In the genomic region with DNA sequence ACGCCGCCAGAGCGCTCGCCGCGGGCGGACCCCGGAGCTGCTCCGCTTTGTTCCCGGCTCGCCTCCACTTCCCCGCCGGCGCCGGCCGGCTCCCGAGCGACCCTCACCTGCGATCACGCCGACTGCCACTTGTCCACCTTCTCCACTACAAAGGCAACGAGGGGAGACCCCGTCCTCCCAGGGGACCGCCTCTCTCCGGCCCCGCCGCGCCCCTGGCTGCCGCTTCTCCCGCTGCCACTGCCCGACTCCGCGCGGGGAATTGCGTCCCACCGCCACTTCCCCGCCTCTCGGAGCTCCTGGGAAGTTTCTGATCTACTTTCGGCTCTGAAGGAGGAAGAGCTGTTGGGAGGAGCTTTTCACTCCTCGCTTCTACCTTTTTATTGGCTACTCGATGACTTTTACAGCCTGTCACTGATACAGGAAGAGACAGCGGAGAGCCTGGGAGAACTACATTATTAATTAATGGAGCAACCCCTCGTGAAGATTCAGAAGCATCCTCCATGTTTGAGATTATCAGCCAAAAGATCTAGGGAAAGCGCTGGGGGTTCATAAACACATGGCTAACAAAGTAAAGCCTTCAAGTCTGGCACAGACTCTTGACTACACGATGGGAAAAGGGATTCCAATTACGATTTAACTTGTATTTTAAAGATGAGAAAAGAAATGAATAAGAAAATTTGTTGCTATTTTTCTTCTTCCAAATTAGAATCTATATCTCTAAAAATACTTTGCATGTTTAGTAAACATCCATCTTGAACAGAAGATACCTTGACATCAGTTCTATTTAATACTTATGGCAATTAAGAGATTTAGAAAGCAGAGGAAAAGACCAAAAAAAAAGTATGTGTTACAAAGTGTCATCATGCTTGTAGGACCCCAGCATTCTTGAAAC, we compare ENCODE assay signal across 7 cellular contexts. TPM values are rescaled to one million over a fixed set of nuclear protein-coding genes. Genes with fewer than 3 reads are reported as not detected.
A peak's percentile ranks its signal among the peaks of the same experiment; 100 is the strongest.
DNase-seq lines count a peak whose midpoint lies in the region; ATAC-seq, FAIRE-seq and TF ChIP-seq lines count a peak whose summit lies in the region.

A gene with protein sequence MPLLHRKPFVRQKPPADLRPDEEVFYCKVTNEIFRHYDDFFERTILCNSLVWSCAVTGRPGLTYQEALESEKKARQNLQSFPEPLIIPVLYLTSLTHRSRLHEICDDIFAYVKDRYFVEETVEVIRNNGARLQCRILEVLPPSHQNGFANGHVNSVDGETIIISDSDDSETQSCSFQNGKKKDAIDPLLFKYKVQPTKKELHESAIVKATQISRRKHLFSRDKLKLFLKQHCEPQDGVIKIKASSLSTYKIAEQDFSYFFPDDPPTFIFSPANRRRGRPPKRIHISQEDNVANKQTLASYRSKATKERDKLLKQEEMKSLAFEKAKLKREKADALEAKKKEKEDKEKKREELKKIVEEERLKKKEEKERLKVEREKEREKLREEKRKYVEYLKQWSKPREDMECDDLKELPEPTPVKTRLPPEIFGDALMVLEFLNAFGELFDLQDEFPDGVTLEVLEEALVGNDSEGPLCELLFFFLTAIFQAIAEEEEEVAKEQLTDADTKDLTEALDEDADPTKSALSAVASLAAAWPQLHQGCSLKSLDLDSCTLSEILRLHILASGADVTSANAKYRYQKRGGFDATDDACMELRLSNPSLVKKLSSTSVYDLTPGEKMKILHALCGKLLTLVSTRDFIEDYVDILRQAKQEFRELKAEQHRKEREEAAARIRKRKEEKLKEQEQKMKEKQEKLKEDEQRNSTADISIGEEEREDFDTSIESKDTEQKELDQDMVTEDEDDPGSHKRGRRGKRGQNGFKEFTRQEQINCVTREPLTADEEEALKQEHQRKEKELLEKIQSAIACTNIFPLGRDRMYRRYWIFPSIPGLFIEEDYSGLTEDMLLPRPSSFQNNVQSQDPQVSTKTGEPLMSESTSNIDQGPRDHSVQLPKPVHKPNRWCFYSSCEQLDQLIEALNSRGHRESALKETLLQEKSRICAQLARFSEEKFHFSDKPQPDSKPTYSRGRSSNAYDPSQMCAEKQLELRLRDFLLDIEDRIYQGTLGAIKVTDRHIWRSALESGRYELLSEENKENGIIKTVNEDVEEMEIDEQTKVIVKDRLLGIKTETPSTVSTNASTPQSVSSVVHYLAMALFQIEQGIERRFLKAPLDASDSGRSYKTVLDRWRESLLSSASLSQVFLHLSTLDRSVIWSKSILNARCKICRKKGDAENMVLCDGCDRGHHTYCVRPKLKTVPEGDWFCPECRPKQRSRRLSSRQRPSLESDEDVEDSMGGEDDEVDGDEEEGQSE (N-terminal part only) (minus strand): TSS at position 330 of the 892 bp plus-strand sequence. CDS start 756 bp downstream, outside the sequence.

- intact Hi-C loops in GM12878 (cut with micrococcal nuclease; ENCODE audit: unreplicated experiment): loop anchor here (10.0 kb wide), 1 partner anchor 540 kb away; no protein-coding TSS in a partner anchor

- DNase-seq in NCI-H187 (lab: John Stamatoyannopoulos, UW) (peak; percentile 63 to 68), T-helper 17 cell (peak; percentile 9 to 33 (median 20)), GM12878 (ENCODE audit: low read depth, low spot score) (peak; percentile 41), hippocampal formation (lab: John Stamatoyannopoulos, UW) (peak; percentile 38 to 53), renal cortical epithelial cell (ENCODE audit: low read depth) (peak; percentile 91)

- no peaks in the 10 kb centered on the region; the same call in 1 of the 2 replicates for H3K4me1 ChIP-seq in GM12878 (ENCODE audit: control insufficient read depth, insufficient read depth, low read length)

- H3K4me3 Mint-ChIP-seq in T-helper 17 cell: peak within 1 kb of the TSS; percentile 100

- H3K9me3 ChIP-seq in T-helper 17 cell (ENCODE audit: control insufficient read depth, low read length, poor library complexity, severe bottlenecking): no peaks in the 10 kb centered on the region
- H3K9me3 ChIP-seq in GM12878 (replicated peaks; ENCODE audit: control insufficient read depth, insufficient read depth, low read length): no peaks in the 10 kb centered on the region

- in situ Hi-C loops in GM12878 (cut with MboI): no loop called here

- H3K4me3 ChIP-seq in GM12878: peak within 1 kb of the TSS; percentile 88

- ATAC-seq in GM18505 (IDR thresholded peaks at IDR 0.05; ENCODE audit: unreplicated experiment) (peak; percentile 23), HG02885 (IDR thresholded peaks at IDR 0.05; ENCODE audit: poor library complexity, unreplicated experiment) (peak; percentile 36), T-helper 17 cell (peak; percentile 18), GM12878 (peak; percentile 39)

- FAIRE-seq in GM12878 (lab: Jason Lieb, UNC): peak; percentile 57

- no peak for TF ChIP-seq RAD21 in GM12878 (IDR thresholded peaks at IDR 0.05; ENCODE audit: insufficient read depth, low read depth, low read length)

- SMC1A ChIA-PET in GM12878 (lab: Charles Lee; ENCODE audit: uncharacterized antibody, unreplicated experiment): interaction anchor here (1.0 to 1.2 kb wide), 2 partner anchors 108 to 176 kb away, joined by 3 to 7 read pairs; a partner anchor contains a TSS

- H2AFZ ChIP-seq in GM12878 (ENCODE audit: control insufficient read depth, low read depth, low read length): peak within 1 kb of the TSS; percentile 81

- no peak for TF ChIP-seq CTCF in GM12878 (IDR thresholded peaks at IDR 0.05 in 2 of 3, conservative IDR thresholded peaks at IDR 0.05 in 1 of 3; ENCODE audit: control insufficient read depth in 2 of 3, extremely low read depth in 1 of 3, insufficient read depth in 1 of 3, low read depth in 3 of 3, low read length in 3 of 3)

- H3K36me3 ChIP-seq in GM12878 (ENCODE audit: control insufficient read depth in 2 of 2, insufficient read depth in 2 of 2, low read length in 1 of 2): peaks cover 0 to 10% of the 10 kb centered on the region in 2 experiments; a peak in 1 of 4 replicates

- H4K20me1 ChIP-seq in GM12878 (ENCODE audit: control insufficient read depth, insufficient read depth): no peaks in the 10 kb centered on the region

- POLR2A ChIA-PET in GM12878 (lab: Charles Lee): interaction anchor here (0.6 to 3.6 kb wide), 5 partner anchors 107 to 1121 kb away, joined by 3 to 33 read pairs (median 4); a partner anchor contains a TSS

- H3K27ac Mint-ChIP-seq in T-helper 17 cell: peak within 1 kb of the TSS; percentile 98

- RAD21 ChIA-PET in GM12878 (lab: Charles Lee; ENCODE audit: unreplicated experiment): interaction anchor here (0.7 to 1.4 kb wide), 6 partner anchors 66 to 542 kb away, joined by 3 to 4 read pairs (median 4); a partner anchor contains a TSS

- CTCF ChIA-PET in GM12878 (lab: Yijun Ruan, JAX): interaction anchor here (0.6 to 1.0 kb wide), 5 partner anchors 106 to 366 kb away, joined by 3 to 6 read pairs (median 3); a partner anchor contains a TSS

- H3K27ac ChIP-seq in GM12878 (ENCODE audit: control insufficient read depth, insufficient read depth): peak within 1 kb of the TSS; percentile 98

- no peaks in the 10 kb centered on the region for H3K27me3 ChIP-seq in GM12878 (replicated peaks in 1 of 2; ENCODE audit: control insufficient read depth in 2 of 2, insufficient read depth in 2 of 2, low read length in 1 of 2)

- H3K9ac ChIP-seq in GM12878 (ENCODE audit: control insufficient read depth, insufficient read depth, low read length): peak within 1 kb of the TSS; percentile 98

- under 1% methylated on average over 46 of the region's 46 CpGs for WGBS in GM12878 (ENCODE audit: insufficient coverage, insufficient replicate concordance, low lambda C conversion rate, missing lambda C conversion rate)

- no peak for TF ChIP-seq EP300 in GM12878 (IDR thresholded peaks at IDR 0.05; ENCODE audit: borderline replicate concordance in 1 of 2, control insufficient read depth in 1 of 2, low read depth in 2 of 2, low read length in 2 of 2)

- TF ChIP-seq POLR2A in GM18505 (IDR thresholded peaks at IDR 0.05; ENCODE audit: borderline replicate concordance, extremely low read depth, insufficient read depth, insufficient read length): peak; percentile 67
- TF ChIP-seq POLR2A in GM12878 (IDR thresholded peaks at IDR 0.05; ENCODE audit: low read depth, low read length): peak; percentile 47

- peaks cover 25% of the 10 kb centered on the region for H3K4me1 Mint-ChIP-seq in T-helper 17 cell

- peak within 1 kb of the TSS; percentile 58 for H3K4me2 ChIP-seq in GM12878 (ENCODE audit: control insufficient read depth, insufficient read depth)

- no peaks in the 10 kb centered on the region for H3K27me3 Mint-ChIP-seq in T-helper 17 cell

- H3K36me3 Mint-ChIP-seq in T-helper 17 cell (ENCODE audit: low read depth): peaks cover 6% of the 10 kb centered on the region

- peaks cover 54% of the 10 kb centered on the region for H3K79me2 ChIP-seq in GM12878 (ENCODE audit: control insufficient read depth, insufficient read depth, low read length)

- BruUV-seq in GM12878 (replicated peaks; lab: Mats Ljungman, UMichigan): TSS peak; percentile 84

TF ChIP-seq in GM12878, 131 proteins besides CTCF, POLR2A, EP300 and RAD21 (continues in another document):
- no peak for TF ChIP-seq CBX5 (IDR thresholded peaks at IDR 0.05; ENCODE audit: low read depth)
- no peak for TF ChIP-seq NRF1 (conservative IDR thresholded peaks at IDR 0.05; ENCODE audit: low read depth, low read length)
- peak; percentile 88 to 92 for TF ChIP-seq IKZF2 (IDR thresholded peaks at IDR 0.05)
- TF ChIP-seq TCF3 (IDR thresholded peaks at IDR 0.05; ENCODE audit: borderline replicate concordance, insufficient read depth, low read depth, low read length): no peak

RNA-seq across cellular contexts. Expression of the gene that starts here (rescaled TPM):
- total RNA-seq in T-helper 17 cell (10 to 100 TPM; 44.7 to 51.7 TPM), GM12878 (2014; rRNA removed) (61.6 and 67.1 TPM in 2 replicates), GM12878 (2014; rRNA removed; fragmentation: Illumina TruSeq; extraction: Trizol) (89.9 and 96.5 TPM in 2 replicates), GM12878 (2021) (46.9 and 48.0 TPM in 2 replicates), renal cortical epithelial cell (48.6 and 68.4 TPM in 2 replicates)
- 105 and 106 TPM in 2 replicates for total RNA-seq in GM12878 (2013; cell fraction: nucleolus; rRNA removed)
- 18.3 TPM for polyA plus RNA-seq in GM12878 (2011; ENCODE audit: low read depth)
- polyA plus RNA-seq in GM12878 (2011; rRNA removed) (53.5 and 80.6 TPM in 2 replicates), GM12878 (2014; fragmentation: Illumina TruSeq; extraction: Trizol) (76.7 and 125 TPM in 2 replicates), GM12878 (2014; fragmentation: Nextera tagmentation; extraction: Ambion mirVana) (10 to 100 TPM; 38.5 to 39.9 TPM), GM12878 (2014; rRNA removed) (44.4 and 57.3 TPM in 2 replicates), GM12878 (2016; fragmentation: Nextera tagmentation; extraction: Ambion mirVana) (10 to 100 TPM; 34.3 to 38.8 TPM)
- 15.3 and 22.6 TPM in 2 replicates for polyA plus RNA-seq in GM12878 (2011; cell fraction: cytosol; rRNA removed)
- 36.8 and 50.4 TPM in 2 replicates for polyA plus RNA-seq in GM12878 (2011; cell fraction: nucleus; rRNA removed)
- polyA plus RNA-seq in GM12878 (2012): 24.1 and 28.8 TPM in 2 replicates
- polyA minus RNA-seq in GM12878 (2011; rRNA and poly(A)+ RNA removed): 35.4 and 47.5 TPM in 2 replicates
- polyA minus RNA-seq in GM12878 (2011; cell fraction: cytosol; rRNA and poly(A)+ RNA removed): 29.5 and 34.0 TPM in 2 replicates
- polyA minus RNA-seq in GM12878 (2011; cell fraction: nucleus; rRNA and poly(A)+ RNA removed): 13.9 and 29.7 TPM in 2 replicates

Comparison
In these comparisons a context has a peak if more than half of its experiments do, and no peak if none do; other contexts are left out.
1. Peak in every context shown above with its lines: DNase-seq, ATAC-seq, H3K4me3 ChIP-seq and H3K27ac ChIP-seq.
2. DNase-seq: peak in every context shown above with its lines; median percentile 91 in renal cortical epithelial cell; 66 in NCI-H187; 46 in hippocampal formation; 41 in GM12878; 20 in T-helper 17 cell.